25 cellular contexts compared by ENCODE assay signal in the genomic region with DNA sequence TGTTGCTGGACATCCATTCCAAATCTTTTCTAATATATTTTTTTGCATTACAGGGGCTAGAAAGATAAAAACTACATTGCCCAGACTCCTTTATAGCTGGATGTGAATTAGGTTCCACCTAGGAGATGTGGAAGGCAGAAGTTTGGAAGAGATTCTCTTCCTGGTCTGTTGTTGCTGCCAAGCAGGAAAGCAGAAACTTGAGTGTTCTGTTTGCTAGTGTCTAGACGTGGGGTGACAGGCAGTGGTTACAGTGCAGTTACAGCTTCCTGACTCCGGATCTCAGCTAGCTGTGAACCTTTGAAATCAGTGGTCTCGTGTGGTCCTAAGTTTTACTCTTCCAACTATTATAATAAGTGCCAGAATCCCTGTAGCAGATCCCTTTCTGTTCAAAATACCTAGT. TPM values are rescaled to one million over a fixed set of nuclear protein-coding genes. Genes with fewer than 3 reads are reported as not detected.
"Had no signal": no experiment of that assay in that cellular context is flagged by ENCODE, and none has a peak within 500 bp of the region (broad histone marks: within the 10 kb centered on the region; RNA-seq: fewer than 3 reads in every experiment).

No MANE protein-coding gene starts in this region.

- H3K27ac Mint-ChIP-seq: activated B cell treated with CpG ODN at 0.5 μM for 24 hours; activated CD8-positive, alpha-beta memory T cell treated with anti-CD3 and anti-CD28 coated beads, Interleukin-2, amount 10 ng/mL, durations not matched to agents 7 days and 5 days; activated CD8-positive, alpha-beta T cell treated with anti-CD3 and anti-CD28 coated beads for 36 hours; activated naive CD4-positive, alpha-beta T cell treated with anti-CD3 and anti-CD28 coated beads, Interleukin-2, amount 50 U/mL, for 24 hours; activated T-helper 2 cell treated with anti-CD3 and anti-CD28 coated beads, Interferon-gamma antibody, Interleukin-2, Interleukin-4, amounts not matched to agents 10 μg/mL and 5 μg/mL and 100 μg/mL, durations not matched to agents 14 hours and 24 hours and 36 hours; immature natural killer cell; natural killer cell; neural progenitor cell; T-helper 1 cell treated with Interleukin-12 subunit alpha and Interleukin-12 subunit beta and Interleukin-4 antibody, amounts not matched to agents 30 μg/mL and 1 μg/mL, for 36 hours had no signal

- H3K9ac ChIP-seq: neural progenitor cell had no signal

- H3K27me3 ChIP-seq: body of pancreas, esophagus muscularis mucosa, foreskin keratinocyte, heart left ventricle, neural progenitor cell, right atrium auricular region, spleen, tibial nerve had no signal

- DNase-seq: activated B cell treated with CpG ODN at 0.5 μM for 24 hours; activated CD4-positive, alpha-beta T cell treated with anti-CD3 and anti-CD28 coated beads, Interleukin-2, amount 50 U/mL, for 1 hour; activated CD8-positive, alpha-beta memory T cell treated with anti-CD3 and anti-CD28 coated beads, Interleukin-2, amount 10 ng/mL, durations not matched to agents 7 days and 5 days; activated CD8-positive, alpha-beta T cell treated with anti-CD3 and anti-CD28 coated beads for 36 hours; activated T-cell treated with anti-CD3 and anti-CD28 coated beads, Interleukin-2, amount 50 U/mL, for 48 hours; aorta; body of pancreas; dermis blood vessel endothelial cell; effector CD4-positive, alpha-beta T cell; foreskin keratinocyte; heart left ventricle; immature natural killer cell; natural killer cell; spleen; stimulated activated CD4-positive, alpha-beta T cell treated with anti-CD3 and anti-CD28 coated beads, Interleukin-2, amount 100 ng/mL, for 48 hours; stimulated activated naive CD4-positive, alpha-beta T cell treated with Interleukin-2 at 50 U/mL for 16 hours had no signal

- H3K9me3 ChIP-seq: body of pancreas, esophagus muscularis mucosa, heart left ventricle, right atrium auricular region, spleen, tibial nerve had no signal

- H3K36me3 Mint-ChIP-seq: activated CD8-positive, alpha-beta memory T cell treated with anti-CD3 and anti-CD28 coated beads, Interleukin-2, amount 10 ng/mL, durations not matched to agents 7 days and 5 days; activated naive CD4-positive, alpha-beta T cell treated with anti-CD3 and anti-CD28 coated beads, Interleukin-2, amount 50 U/mL, for 24 hours; immature natural killer cell; natural killer cell; neural progenitor cell had no signal

- H3K4me3 ChIP-seq: body of pancreas, esophagus muscularis mucosa, heart left ventricle, neural progenitor cell, right atrium auricular region, spleen, tibial nerve had no signal

- H3K36me3 ChIP-seq: esophagus muscularis mucosa, neural progenitor cell, right atrium auricular region, tibial nerve had no signal

- H3K4me1 ChIP-seq: body of pancreas, esophagus muscularis mucosa, foreskin keratinocyte, heart left ventricle, neural progenitor cell, right atrium auricular region, spleen, tibial nerve had no signal

- FAIRE-seq: colon, urothelium cell line had no signal

- H3K27me3 Mint-ChIP-seq: activated B cell treated with CpG ODN at 0.5 μM for 24 hours had no signal

- ATAC-seq: activated CD8-positive, alpha-beta memory T cell treated with anti-CD3 and anti-CD28 coated beads, Interleukin-2, amount 10 ng/mL, durations not matched to agents 7 days and 5 days; activated CD8-positive, alpha-beta T cell treated with anti-CD3 and anti-CD28 coated beads for 36 hours; body of pancreas; foreskin keratinocyte; heart left ventricle; natural killer cell had no signal

- H3K4me2 ChIP-seq: neural progenitor cell had no signal

- H2AFZ ChIP-seq: neural progenitor cell had no signal

- H3K4me3 Mint-ChIP-seq: activated B cell treated with CpG ODN at 0.5 μM for 24 hours; activated CD8-positive, alpha-beta memory T cell treated with anti-CD3 and anti-CD28 coated beads, Interleukin-2, amount 10 ng/mL, durations not matched to agents 7 days and 5 days; activated CD8-positive, alpha-beta T cell treated with anti-CD3 and anti-CD28 coated beads for 36 hours; activated naive CD4-positive, alpha-beta T cell treated with anti-CD3 and anti-CD28 coated beads, Interleukin-2, amount 50 U/mL, for 24 hours; immature natural killer cell; natural killer cell; neural progenitor cell; T-helper 1 cell treated with Interleukin-12 subunit alpha and Interleukin-12 subunit beta and Interleukin-4 antibody, amounts not matched to agents 30 μg/mL and 1 μg/mL, for 36 hours had no signal

- H3K27ac ChIP-seq: body of pancreas, esophagus muscularis mucosa, foreskin keratinocyte, heart left ventricle, neural progenitor cell, right atrium auricular region, spleen, tibial nerve had no signal

- H3K4me1 Mint-ChIP-seq: activated B cell treated with CpG ODN at 0.5 μM for 24 hours; activated naive CD4-positive, alpha-beta T cell treated with anti-CD3 and anti-CD28 coated beads, Interleukin-2, amount 50 U/mL, for 24 hours; immature natural killer cell; natural killer cell; neural progenitor cell had no signal

RNA-seq across cellular contexts. Expression of a gene that starts 46.2 kb away (rescaled TPM):
- total RNA-seq: activated CD8-positive, alpha-beta memory T cell treated with anti-CD3 and anti-CD28 coated beads, Interleukin-2, amount 10 ng/mL, durations not matched to agents 7 days and 5 days; activated CD8-positive, alpha-beta T cell treated with anti-CD3 and anti-CD28 coated beads for 36 hours; activated T-helper 2 cell treated with anti-CD3 and anti-CD28 coated beads, Interferon-gamma antibody, Interleukin-2, Interleukin-4, amounts not matched to agents 10 μg/mL and 5 μg/mL and 100 μg/mL, durations not matched to agents 14 hours and 24 hours and 36 hours had no signal

RNA-seq across cellular contexts. Expression of a gene that starts 46.6 kb away (rescaled TPM):
- total RNA-seq: activated CD8-positive, alpha-beta memory T cell treated with anti-CD3 and anti-CD28 coated beads, Interleukin-2, amount 10 ng/mL, durations not matched to agents 7 days and 5 days; activated CD8-positive, alpha-beta T cell treated with anti-CD3 and anti-CD28 coated beads for 36 hours; activated T-helper 2 cell treated with anti-CD3 and anti-CD28 coated beads, Interferon-gamma antibody, Interleukin-2, Interleukin-4, amounts not matched to agents 10 μg/mL and 5 μg/mL and 100 μg/mL, durations not matched to agents 14 hours and 24 hours and 36 hours had no signal
